In genomic region chr12:75614396-75614795, GRCh38 we compare ENCODE assay signal across 6 cellular contexts.
DNase-seq lines count a peak whose midpoint lies in the region; FAIRE-seq and TF ChIP-seq lines count a peak whose summit lies in the region.
"Not testable (repeated sequence)": the region's sequence is repeated elsewhere in the genome, so short reads cannot be mapped to it uniquely, and the experiment has no call there.

No MANE protein-coding gene starts in this region.

- peak; percentile 72 for FAIRE-seq in H54 (lab: Jason Lieb, UNC)
- FAIRE-seq in bronchial epithelial cell (lab: Jason Lieb, UNC), result peak; percentile 52

- H3K27me3 ChIP-seq in bronchial epithelial cell (ENCODE audit: control insufficient read depth, insufficient read depth, low read length), result not testable (repeated sequence)

- not testable (repeated sequence) for TF ChIP-seq CTCF in AG10803 (conservative IDR thresholded peaks at IDR 0.05; ENCODE audit: low read length); bronchial epithelial cell (IDR thresholded peaks at IDR 0.05; ENCODE audit: insufficient read depth, low read length, severe bottlenecking)

- TF ChIP-seq POLR2A in H54 (IDR thresholded peaks at IDR 0.05; ENCODE audit: low read depth, low read length), result not testable (repeated sequence)

- not testable (repeated sequence) for H3K4me3 ChIP-seq in AG10803 (ENCODE audit: low read length); bronchial epithelial cell (ENCODE audit: low read depth, low read length)

- H3K36me3 ChIP-seq in bronchial epithelial cell (ENCODE audit: control insufficient read depth, insufficient read depth, low read length), result not testable (repeated sequence)

- DNase-seq in AG10803 (ENCODE audit: low read depth) (peak; percentile 69), EL (peak; percentile 4), NCI-H446 treated with DMSO at 0.1 percent for 48 hours (lab: John Stamatoyannopoulos, UW) (peak; percentile 46), fibroblast of gingiva (ENCODE audit: low read depth) (peak; percentile 74)
- not testable (repeated sequence) for DNase-seq in H54 (ENCODE audit: insufficient read length, low spot score); bronchial epithelial cell (ENCODE audit: low read depth)
